Comparison of ENCODE assay signal across 8 cellular contexts in the genomic region with DNA sequence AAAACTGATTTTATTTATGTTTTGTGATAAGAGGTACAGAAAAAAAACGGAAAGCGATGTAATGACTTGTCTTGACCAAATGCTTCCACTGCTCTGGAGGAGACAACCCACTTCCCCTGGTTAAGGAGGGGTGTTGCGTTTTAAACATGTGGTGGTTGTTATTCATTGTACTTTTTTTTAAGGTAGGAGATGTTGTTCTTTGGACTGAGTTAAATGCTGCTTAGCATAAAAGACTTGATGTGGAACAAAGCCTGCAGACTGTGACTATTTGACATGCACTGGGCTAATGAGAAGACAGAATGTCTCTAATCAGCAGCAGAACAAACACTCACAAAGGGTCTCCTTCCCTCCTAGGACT.
DNase-seq lines count a peak whose midpoint lies in the region; ATAC-seq, FAIRE-seq and TF ChIP-seq lines count a peak whose summit lies in the region.
"Had no signal": no experiment of that assay in that cellular context is flagged by ENCODE, and none has a peak within 500 bp of the region (broad histone marks: within the 10 kb centered on the region; RNA-seq: fewer than 3 reads in every experiment).

No MANE protein-coding gene starts in this region.

- peak overlapping the region; percentile 46 to 86 (median 74) for H3K27ac ChIP-seq in spleen

- peaks cover 0 to 28% (median 0%) of the 10 kb centered on the region in 6 donors for H3K36me3 ChIP-seq in spleen

- WGBS in spleen, 5 donors, result 52 to 80% (median 72%) methylated on average over 3 of the region's 3 CpGs

- ATAC-seq in HG02642 (IDR thresholded peaks at IDR 0.05; ENCODE audit: poor library complexity, unreplicated experiment), result peak; percentile 41
- ATAC-seq in HG03520 (IDR thresholded peaks at IDR 0.05; ENCODE audit: unreplicated experiment), result peak; percentile 47

- peaks cover 4 to 66% (median 24%) of the 10 kb centered on the region in 6 donors for H3K4me1 ChIP-seq in spleen

- peak in 1 of 3 donors; percentile 49 for TF ChIP-seq POLR2A in spleen (IDR thresholded peaks at IDR 0.05)

- DNase-seq in GM19239 (ENCODE audit: insufficient read length, low spot score) (no peak), spleen (no peak), cerebellar nuclear complex (lab: John Stamatoyannopoulos, UW) (no peak), NCI-H2171 (lab: John Stamatoyannopoulos, UW) (no peak), NCI-H1930 (lab: John Stamatoyannopoulos, UW) (no peak)
- DNase-seq: kidney glomerular epithelial cell had no signal

- peak overlapping the region in 3 of 8 donors; percentile 2 to 40 (median 4) for H3K4me3 ChIP-seq in spleen

- intact Hi-C loops in spleen (cut with DNase I; ENCODE audit: low total_unique reads), result no loop called here

- H3K27me3 ChIP-seq in spleen (replicated peaks in 1 of 7), result no peaks in the 10 kb centered on the region

- H3K9me3 ChIP-seq in spleen, result no peaks in the 10 kb centered on the region

- FAIRE-seq in GM19239 (lab: Jason Lieb, UNC), result peak; percentile 99

- no peak for TF ChIP-seq CTCF in spleen (IDR thresholded peaks at IDR 0.05 in 8 of 11, conservative IDR thresholded peaks at IDR 0.05 in 3 of 11)
